In the genomic region with DNA sequence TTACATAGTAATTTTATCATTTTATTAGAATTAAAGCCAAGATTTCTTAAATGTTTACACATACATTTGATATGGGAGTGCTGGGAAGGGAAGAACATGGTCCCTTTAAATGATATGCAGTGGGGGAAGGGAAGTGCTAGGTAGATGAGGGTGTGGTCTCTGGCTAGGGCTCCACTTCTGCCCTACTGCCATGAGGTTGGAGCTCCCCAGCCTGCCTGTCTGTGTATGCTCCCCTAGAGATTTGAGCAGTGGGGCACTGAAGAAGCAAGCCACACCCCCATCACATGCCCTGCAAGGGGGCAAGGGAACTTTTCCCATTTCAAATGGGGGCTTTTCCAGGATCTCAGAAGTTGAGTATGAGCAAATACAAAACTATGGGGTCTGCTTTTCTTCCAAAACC, we compare ENCODE assay signal across 16 cellular contexts. TPM values are rescaled to one million over a fixed set of nuclear protein-coding genes. Genes with fewer than 3 reads are reported as not detected.
A peak's percentile ranks its signal among the peaks of the same experiment; 100 is the strongest.
DNase-seq lines count a peak whose midpoint lies in the region; ATAC-seq and TF ChIP-seq lines count a peak whose summit lies in the region.
"Had no signal": no experiment of that assay in that cellular context is flagged by ENCODE, and none has a peak within 500 bp of the region (broad histone marks: within the 10 kb centered on the region; RNA-seq: fewer than 3 reads in every experiment).

No MANE protein-coding gene starts in this region.

- H3K36me3 ChIP-seq in HCT116 (ENCODE audit: control insufficient read depth in 1 of 2, insufficient read depth in 2 of 2, low read length in 2 of 2), result no peaks in the 10 kb centered on the region
- H3K36me3 ChIP-seq: breast epithelium, upper lobe of left lung, WERI-Rb-1 had no signal

- peaks cover 53% of the 10 kb centered on the region for H3K4me1 Mint-ChIP-seq in T-helper 2 cell treated with Interferon-gamma antibody and Interleukin-4, amounts not matched to agents 5 μg/mL and 100 μg/mL, for 36 hours (ENCODE audit: low read depth)
- H3K4me1 Mint-ChIP-seq in activated CD8-positive, alpha-beta T cell treated with anti-CD3 and anti-CD28 coated beads for 36 hours (ENCODE audit: low read depth), result peaks cover 52% of the 10 kb centered on the region
- peaks cover 63 to 88% (median 82%) of the 10 kb centered on the region in 3 donors for H3K4me1 Mint-ChIP-seq in naive B cell
- H3K4me1 Mint-ChIP-seq: neural crest cell had no signal

- peak; percentile 30; the same call in 1 of the 2 replicates for ATAC-seq in HCT116
- ATAC-seq in activated CD8-positive, alpha-beta T cell treated with anti-CD3 and anti-CD28 coated beads for 36 hours, result peak; percentile 22
- peak; percentile 64 to 75 for ATAC-seq in naive B cell (ENCODE audit: low read depth in 2 of 2)
- no peak for ATAC-seq in left lobe of liver

- no peak overlapping the region for H3K4me2 ChIP-seq in HCT116 (ENCODE audit: low read length)

- H3K9me2 ChIP-seq in HCT116 (ENCODE audit: insufficient read depth), result no peaks in the 10 kb centered on the region

- intact Hi-C loops in HCT116 (cut with micrococcal nuclease), result no loop called here
- intact Hi-C loops in activated CD8-positive, alpha-beta T cell treated with anti-CD3 and anti-CD28 coated beads for 36 hours (cut with micrococcal nuclease), result no loop called here

- H3K79me2 ChIP-seq in HCT116 (ENCODE audit: insufficient read depth, low read length), result no peaks in the 10 kb centered on the region

- H3K4me3 ChIP-seq in HCT116 (replicated peaks in 1 of 2; ENCODE audit: low read depth in 1 of 2, low read length in 2 of 2), result no peak overlapping the region
- H3K4me3 ChIP-seq: breast epithelium, upper lobe of left lung had no signal

- H3K4me1 ChIP-seq in HCT116 (ENCODE audit: control insufficient read depth in 1 of 2, insufficient read depth in 2 of 2, low read length in 2 of 2), result no peaks in the 10 kb centered on the region
- H3K4me1 ChIP-seq: breast epithelium had no signal

- no peaks in the 10 kb centered on the region for H3K27me3 Mint-ChIP-seq in T-helper 2 cell treated with Interferon-gamma antibody and Interleukin-4, amounts not matched to agents 5 μg/mL and 100 μg/mL, for 36 hours (ENCODE audit: low read depth)
- no peaks in the 10 kb centered on the region for H3K27me3 Mint-ChIP-seq in activated CD8-positive, alpha-beta T cell treated with anti-CD3 and anti-CD28 coated beads for 36 hours
- no peaks in the 10 kb centered on the region for H3K27me3 Mint-ChIP-seq in naive B cell

- no peak for TF ChIP-seq CTCF in HCT116 (IDR thresholded peaks at IDR 0.05 in 2 of 3, conservative IDR thresholded peaks at IDR 0.05 in 1 of 3; ENCODE audit: borderline replicate concordance in 1 of 3, insufficient read depth in 1 of 3, low read depth in 2 of 3, low read length in 2 of 3)
- TF ChIP-seq CTCF in activated CD8-positive, alpha-beta T cell treated with anti-CD3 and anti-CD28 coated beads for 36 hours (IDR thresholded peaks at IDR 0.05), result no peak

- H3K9me3 Mint-ChIP-seq in T-helper 2 cell treated with Interferon-gamma antibody and Interleukin-4, amounts not matched to agents 5 μg/mL and 100 μg/mL, for 36 hours, result peaks cover 17% of the 10 kb centered on the region
- peaks cover 15% of the 10 kb centered on the region for H3K9me3 Mint-ChIP-seq in activated CD8-positive, alpha-beta T cell treated with anti-CD3 and anti-CD28 coated beads for 36 hours
- H3K9me3 Mint-ChIP-seq in naive B cell, result peaks cover 0 to 9% (median 0%) of the 10 kb centered on the region in 7 donors

- no peak for TF ChIP-seq RAD21 in HCT116 (IDR thresholded peaks at IDR 0.05; ENCODE audit: low read depth)

- H4K20me1 ChIP-seq in HCT116 (ENCODE audit: insufficient read depth), result no peaks in the 10 kb centered on the region

- H3K9me3 ChIP-seq in HCT116 (ENCODE audit: control insufficient read depth in 1 of 2, insufficient read depth in 1 of 2, low read depth in 1 of 2, low read length in 2 of 2), result no peaks in the 10 kb centered on the region
- H3K9me3 ChIP-seq: breast epithelium, upper lobe of left lung had no signal

- no peak for DNase-seq in T-helper 2 cell treated with Interferon-gamma antibody and Interleukin-4, amounts not matched to agents 5 μg/mL and 100 μg/mL, for 36 hours (ENCODE audit: low spot score)
- DNase-seq in T-helper 2 cell (no peak), HCT116 (ENCODE audit: low read depth, low spot score) (no peak), naive B cell (no peak), left lobe of liver (ENCODE audit: low spot score) (no peak), OCI-M2 (lab: John Stamatoyannopoulos, UW; ENCODE audit: unreplicated experiment) (no peak), UCSD-AML1 (lab: John Stamatoyannopoulos, UW; ENCODE audit: unreplicated experiment) (no peak)
- peak; percentile 17 for DNase-seq in activated CD8-positive, alpha-beta T cell treated with anti-CD3 and anti-CD28 coated beads for 36 hours
- DNase-seq: GF-D8; IMR-90; stimulated activated CD4-positive, alpha-beta T cell treated with anti-CD3 and anti-CD28 coated beads, Interleukin-2, amount 100 ng/mL, for 48 hours; upper lobe of left lung; WERI-Rb-1 had no signal

- H2AFZ ChIP-seq in HCT116 (ENCODE audit: low read depth, low read length, poor library complexity, severe bottlenecking), result no peak overlapping the region

- TF ChIP-seq POLR2A in HCT116 (IDR thresholded peaks at IDR 0.05; ENCODE audit: borderline replicate concordance, extremely low read depth, insufficient read depth, insufficient read length), result no peak

- POLR2A ChIA-PET in HCT116 (lab: Charles Lee), result interaction anchor here (0.6 kb wide), 1 partner anchor 642 kb away, joined by 4 read pairs; no protein-coding TSS in a partner anchor
- POLR2A ChIA-PET in activated CD8-positive, alpha-beta T cell treated with anti-CD3 and anti-CD28 coated beads for 36 hours (lab: Charles Lee), result interaction anchor here (0.7 to 2.8 kb wide), 10 partner anchors 8 to 749 kb away, joined by 3 to 10 read pairs (median 4); partner anchors contain the start of gene CLEC2D

- peak overlapping the region; percentile 84 for H3K27ac Mint-ChIP-seq in T-helper 2 cell treated with Interferon-gamma antibody and Interleukin-4, amounts not matched to agents 5 μg/mL and 100 μg/mL, for 36 hours
- H3K27ac Mint-ChIP-seq in activated CD8-positive, alpha-beta T cell treated with anti-CD3 and anti-CD28 coated beads for 36 hours, result peak overlapping the region; percentile 92
- peak overlapping the region; percentile 90 to 99 (median 96) for H3K27ac Mint-ChIP-seq in naive B cell

- BruUV-seq in HCT116 (replicated peaks; lab: Mats Ljungman, UMichigan), result no TSS peak

- RAD21 ChIA-PET in HCT116 (lab: Charles Lee; ENCODE audit: low non-redundant PET in 1 of 2, low total read pairs in 2 of 2, uncharacterized antibody in 2 of 2, unreplicated experiment in 2 of 2), result no interaction called here

- no peaks in the 10 kb centered on the region for H3K27me3 ChIP-seq in HCT116 (ENCODE audit: insufficient read depth, low read length)
- H3K27me3 ChIP-seq: breast epithelium, upper lobe of left lung had no signal

- CTCF ChIA-PET in HCT116 (lab: Charles Lee), result interaction anchor here (1.3 to 1.9 kb wide), 4 partner anchors 15 to 26 kb away, joined by 3 to 8 read pairs (median 4); no protein-coding TSS in a partner anchor
- CTCF ChIA-PET in activated CD8-positive, alpha-beta T cell treated with anti-CD3 and anti-CD28 coated beads for 36 hours (lab: Charles Lee), result interaction anchor here (0.9 to 4.4 kb wide), 15 partner anchors 8 to 376 kb away, joined by 3 to 67 read pairs (median 9); partner anchors contain the start of gene CLEC2D

- no peak overlapping the region for H3K9ac ChIP-seq in HCT116 (ENCODE audit: low read length)

- H3K27ac ChIP-seq in HCT116 (ENCODE audit: low read depth, low read length), result no peak overlapping the region
- H3K27ac ChIP-seq: breast epithelium, WERI-Rb-1 had no signal

- peak overlapping the region; percentile 61 for H3K4me3 Mint-ChIP-seq in T-helper 2 cell treated with Interferon-gamma antibody and Interleukin-4, amounts not matched to agents 5 μg/mL and 100 μg/mL, for 36 hours
- peak overlapping the region; percentile 61 for H3K4me3 Mint-ChIP-seq in activated CD8-positive, alpha-beta T cell treated with anti-CD3 and anti-CD28 coated beads for 36 hours
- peak overlapping the region in 7 of 8 donors; percentile 44 to 85 (median 71) for H3K4me3 Mint-ChIP-seq in naive B cell
- H3K4me3 Mint-ChIP-seq: neural crest cell had no signal

- H3K36me3 Mint-ChIP-seq in T-helper 2 cell treated with Interferon-gamma antibody and Interleukin-4, amounts not matched to agents 5 μg/mL and 100 μg/mL, for 36 hours (ENCODE audit: low read depth), result peaks cover 52% of the 10 kb centered on the region
- H3K36me3 Mint-ChIP-seq in activated CD8-positive, alpha-beta T cell treated with anti-CD3 and anti-CD28 coated beads for 36 hours (ENCODE audit: low read depth), result peaks cover 33% of the 10 kb centered on the region
- H3K36me3 Mint-ChIP-seq in naive B cell, result peaks cover 7 to 10% of the 10 kb centered on the region in 2 donors

TF ChIP-seq in HCT116, 20 proteins besides CTCF, POLR2A, EP300 and RAD21 (continues in another document):
- no peak for TF ChIP-seq SRF (IDR thresholded peaks at IDR 0.05; ENCODE audit: low read depth)
- TF ChIP-seq ELF1 (IDR thresholded peaks at IDR 0.05; ENCODE audit: borderline replicate concordance, low read depth), result no peak
- TF ChIP-seq SP1 (IDR thresholded peaks at IDR 0.05; ENCODE audit: low read depth), result no peak
- TF ChIP-seq TCF7L2 (IDR thresholded peaks at IDR 0.05; ENCODE audit: borderline replicate concordance, extremely low read depth, insufficient read depth, insufficient read length), result no peak

RNA-seq across cellular contexts. Expression of gene CLECL1, which starts 25.5 kb away (rescaled TPM):
- total RNA-seq in HCT116 (2021; ENCODE audit: unreplicated experiment) (not detected), left lobe of liver (0.38 TPM)
- not detected in 2 replicates for polyA plus RNA-seq in HCT116 (2012)
- 1 to 10 TPM; 6.0 to 8.5 TPM for total RNA-seq in activated CD8-positive, alpha-beta T cell treated with anti-CD3 and anti-CD28 coated beads for 36 hours
- polyA plus RNA-seq in naive B cell (ENCODE audit: low read depth in 6 of 6), result 10 to 100 TPM in 4 of 6 donors, 1 to 10 TPM in 2; 8.9 to 34.0 (median 11.5) TPM
- total RNA-seq: A172, IMR-90, neural crest cell had no signal
- polyA plus RNA-seq: IMR-90 had no signal

RNA-seq across cellular contexts. Expression of gene CLEC2D, which starts 37.8 kb away (rescaled TPM):
- 1.9 TPM for total RNA-seq in HCT116 (2021; ENCODE audit: unreplicated experiment)
- polyA plus RNA-seq in HCT116 (2012), result 0.70 and 1.2 TPM in 2 replicates
- 100 to 1,000 TPM; 240 to 259 TPM for total RNA-seq in activated CD8-positive, alpha-beta T cell treated with anti-CD3 and anti-CD28 coated beads for 36 hours
- 100 to 1,000 TPM; 329 to 467 (median 350) TPM for polyA plus RNA-seq in naive B cell (ENCODE audit: low read depth in 6 of 6)
- total RNA-seq in left lobe of liver, result 1.6 TPM

RNA-seq across cellular contexts. Expression of gene CD69, which starts 53.3 kb away (rescaled TPM):
- total RNA-seq in HCT116 (2021; ENCODE audit: unreplicated experiment) (not detected), left lobe of liver (0.53 TPM)
- polyA plus RNA-seq in HCT116 (2012), result not detected in 2 replicates
- total RNA-seq in activated CD8-positive, alpha-beta T cell treated with anti-CD3 and anti-CD28 coated beads for 36 hours, result 100 to 1,000 TPM; 166 to 174 TPM
- 1,000 to 10,000 TPM in 5 of 6 donors, 100 to 1,000 TPM in 1; 814 to 1,329 (median 1,116) TPM for polyA plus RNA-seq in naive B cell (ENCODE audit: low read depth in 6 of 6)
- total RNA-seq: A172, IMR-90, neural crest cell had no signal
- polyA plus RNA-seq: IMR-90 had no signal

Comparison
In these comparisons a context has a peak if more than half of its experiments do, and no peak if none do; other contexts are left out.
1. RNA of gene CLEC2D, which starts 37.8 kb away (total RNA-seq): 240 to 259 TPM in activated CD8-positive, alpha-beta T cell treated with anti-CD3 and anti-CD28 coated beads for 36 hours; 1.9 TPM in HCT116 (single experiment) and 1.6 TPM in left lobe of liver (single experiment); every median in the first group is over 10 times any median in the second.
2. RNA of gene CD69, which starts 53.3 kb away (total RNA-seq): 166 to 174 TPM in activated CD8-positive, alpha-beta T cell treated with anti-CD3 and anti-CD28 coated beads for 36 hours; 0.53 TPM in left lobe of liver (single experiment) and not detected in HCT116 (single experiment); every median in the first group is over 100 times any median in the second.
3. Peak in every context shown above with its lines, with median percentiles within 50 percentile points of each other: H3K27ac Mint-ChIP-seq and H3K4me3 Mint-ChIP-seq.